ENCODE assay signal across 1 cellular context in the genomic region with DNA sequence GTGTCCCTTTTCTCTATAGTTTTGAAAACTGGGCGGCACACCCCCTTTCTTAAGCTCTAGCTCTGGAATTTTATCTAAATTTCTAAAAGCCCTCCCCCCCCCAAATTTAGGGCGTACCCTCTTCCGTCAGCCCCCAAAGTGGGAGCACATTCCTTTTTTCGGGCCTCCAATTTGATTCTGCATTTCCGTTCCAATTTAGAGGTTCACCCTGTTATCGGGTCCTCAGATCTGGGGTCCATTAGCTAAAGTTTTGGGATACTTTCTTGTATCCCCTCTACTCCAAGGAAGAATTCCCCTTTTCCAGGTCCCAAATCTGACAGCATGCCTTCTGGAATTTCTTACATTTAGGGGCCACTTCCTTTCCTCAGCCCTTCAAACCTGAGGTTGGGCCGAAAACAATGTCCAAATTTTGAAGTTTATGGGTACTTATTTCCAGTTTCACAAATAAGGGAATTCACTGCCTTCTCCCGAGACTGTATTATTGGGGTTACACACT.
A peak's percentile ranks its signal among the peaks of the same experiment; 100 is the strongest.
TF ChIP-seq lines count a peak whose summit lies in the region.

No MANE protein-coding gene starts in this region.

TF ChIP-seq in HepG2, 621 proteins besides CTCF, POLR2A, EP300 and RAD21 (continued from another document):
- TF ChIP-seq, protein P1, sequence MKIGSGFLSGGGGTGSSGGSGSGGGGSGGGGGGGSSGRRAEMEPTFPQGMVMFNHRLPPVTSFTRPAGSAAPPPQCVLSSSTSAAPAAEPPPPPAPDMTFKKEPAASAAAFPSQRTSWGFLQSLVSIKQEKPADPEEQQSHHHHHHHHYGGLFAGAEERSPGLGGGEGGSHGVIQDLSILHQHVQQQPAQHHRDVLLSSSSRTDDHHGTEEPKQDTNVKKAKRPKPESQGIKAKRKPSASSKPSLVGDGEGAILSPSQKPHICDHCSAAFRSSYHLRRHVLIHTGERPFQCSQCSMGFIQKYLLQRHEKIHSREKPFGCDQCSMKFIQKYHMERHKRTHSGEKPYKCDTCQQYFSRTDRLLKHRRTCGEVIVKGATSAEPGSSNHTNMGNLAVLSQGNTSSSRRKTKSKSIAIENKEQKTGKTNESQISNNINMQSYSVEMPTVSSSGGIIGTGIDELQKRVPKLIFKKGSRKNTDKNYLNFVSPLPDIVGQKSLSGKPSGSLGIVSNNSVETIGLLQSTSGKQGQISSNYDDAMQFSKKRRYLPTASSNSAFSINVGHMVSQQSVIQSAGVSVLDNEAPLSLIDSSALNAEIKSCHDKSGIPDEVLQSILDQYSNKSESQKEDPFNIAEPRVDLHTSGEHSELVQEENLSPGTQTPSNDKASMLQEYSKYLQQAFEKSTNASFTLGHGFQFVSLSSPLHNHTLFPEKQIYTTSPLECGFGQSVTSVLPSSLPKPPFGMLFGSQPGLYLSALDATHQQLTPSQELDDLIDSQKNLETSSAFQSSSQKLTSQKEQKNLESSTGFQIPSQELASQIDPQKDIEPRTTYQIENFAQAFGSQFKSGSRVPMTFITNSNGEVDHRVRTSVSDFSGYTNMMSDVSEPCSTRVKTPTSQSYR (CRISPR knock-in tag; IDR thresholded peaks at IDR 0.05; ENCODE audit: borderline replicate concordance): no peak
- no peak for TF ChIP-seq ZNF550 (CRISPR knock-in tag; IDR thresholded peaks at IDR 0.05; ENCODE audit: borderline replicate concordance)
- no peak for TF ChIP-seq ZNF12 (CRISPR knock-in tag; IDR thresholded peaks at IDR 0.05)
- 0 out of 2 replicates have a peak, but pooled peaks have one; percentile 62 for TF ChIP-seq FLYWCH1 (CRISPR knock-in tag; IDR thresholded peaks at IDR 0.05)
- TF ChIP-seq SMAD3 (CRISPR knock-in tag; IDR thresholded peaks at IDR 0.05): 0 out of 2 replicates have a peak, but pooled peaks have one; percentile 9
- TF ChIP-seq ZNF703 (CRISPR knock-in tag; IDR thresholded peaks at IDR 0.05; ENCODE audit: borderline replicate concordance): 0 out of 2 replicates have a peak, but pooled peaks have one; percentile 59
